Comparison of ENCODE assay signal across 17 cellular contexts in the genomic region with DNA sequence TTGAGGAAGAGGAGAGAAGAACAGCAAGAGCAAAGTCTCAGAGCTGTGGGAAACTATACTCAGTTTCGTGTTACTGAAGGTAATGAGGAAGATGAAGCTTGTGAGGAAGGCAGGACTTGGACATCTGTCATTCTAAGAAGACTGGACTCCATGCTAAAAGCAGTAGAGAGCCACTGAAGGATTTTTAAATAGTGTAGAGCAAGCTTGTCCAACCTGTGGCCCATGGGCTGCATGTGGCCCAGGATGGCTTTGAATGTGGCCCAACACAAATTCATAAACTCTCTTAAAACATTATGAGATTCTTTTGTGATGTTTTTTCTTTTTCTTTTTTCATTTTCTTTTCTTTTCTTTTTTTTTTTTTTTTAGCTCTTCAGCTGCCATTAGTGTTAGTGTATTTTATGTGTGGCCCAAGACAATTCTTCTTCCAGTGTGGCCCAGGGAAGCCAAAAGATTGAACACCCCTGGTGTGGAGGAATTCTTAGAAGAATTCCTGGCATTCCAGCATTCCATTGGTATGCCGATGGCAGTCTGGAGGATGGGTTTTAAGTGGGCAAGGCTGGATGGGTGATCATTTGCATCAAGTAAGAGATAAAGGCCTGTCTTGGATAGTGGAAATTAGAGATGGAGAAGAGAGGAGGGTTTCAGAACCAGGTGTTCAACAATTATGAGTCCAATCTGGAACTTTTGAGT. TPM values are rescaled to one million over a fixed set of nuclear protein-coding genes. Genes with fewer than 3 reads are reported as not detected.
DNase-seq lines count a peak whose midpoint lies in the region; ATAC-seq and TF ChIP-seq lines count a peak whose summit lies in the region.
"Had no signal": no experiment of that assay in that cellular context is flagged by ENCODE, and none has a peak within 500 bp of the region (broad histone marks: within the 10 kb centered on the region; RNA-seq: fewer than 3 reads in every experiment).

No MANE protein-coding gene starts in this region.

- peak overlapping the region; percentile 50 for H2BK120ac ChIP-seq in IMR-90 (ENCODE audit: low read depth, low read length)

- H3K9ac ChIP-seq in IMR-90 (ENCODE audit: low read depth, low read length) = no peak overlapping the region

- H3K56ac ChIP-seq in IMR-90 (ENCODE audit: extremely low read depth, insufficient read depth, low read length) = no peak overlapping the region

- H3K23ac ChIP-seq in IMR-90 (ENCODE audit: low read depth, low read length) = peak overlapping the region; percentile 1; the same call in 1 of the 2 replicates

- no peak for TF ChIP-seq RAD21 in IMR-90 (IDR thresholded peaks at IDR 0.05; ENCODE audit: low read length)

- H2BK5ac ChIP-seq in IMR-90 (ENCODE audit: low read depth, low read length, poor library complexity, severe bottlenecking) = no peak overlapping the region

- H3K9me1 ChIP-seq in IMR-90 (ENCODE audit: insufficient read depth, low read length) = no peaks in the 10 kb centered on the region

- H4K20me1 ChIP-seq in IMR-90 (ENCODE audit: insufficient read depth, low read length) = no peaks in the 10 kb centered on the region

- no peaks in the 10 kb centered on the region for H3K4me1 ChIP-seq in IMR-90 (ENCODE audit: control insufficient read depth, insufficient read depth, low read length)

- no peak overlapping the region; the same call in 1 of the 2 replicates for H4K5ac ChIP-seq in IMR-90 (ENCODE audit: low read depth, low read length)

- peaks cover 1% of the 10 kb centered on the region for H3K36me3 Mint-ChIP-seq in central memory CD8-positive, alpha-beta T cell (ENCODE audit: insufficient read depth)
- peaks cover 53% of the 10 kb centered on the region for H3K36me3 Mint-ChIP-seq in activated naive CD8-positive, alpha-beta T cell treated with anti-CD3 and anti-CD28 coated beads for 36 hours

- in situ Hi-C loops in IMR-90 (cut with MboI; ENCODE audit: low sequenced_read_pairs) = no loop called here

- peak overlapping the region; percentile 47; the same call in 1 of the 2 replicates for H3K14ac ChIP-seq in IMR-90 (replicated peaks; ENCODE audit: low read depth, low read length)

- no peaks in the 10 kb centered on the region for H3K27me3 Mint-ChIP-seq in central memory CD8-positive, alpha-beta T cell
- no peaks in the 10 kb centered on the region for H3K27me3 Mint-ChIP-seq in activated naive CD8-positive, alpha-beta T cell treated with anti-CD3 and anti-CD28 coated beads for 36 hours
- H3K27me3 Mint-ChIP-seq: stimulated activated naive CD8-positive, alpha-beta T cell treated with anti-CD3 and anti-CD28 coated beads, Interleukin-15, amount 100 ng/mL, for 72 hours had no signal

- peak overlapping the region in 1 of 2 experiments; percentile 1; a peak in 1 of 4 replicates for H4K8ac ChIP-seq in IMR-90 (ENCODE audit: low read depth in 2 of 2, low read length in 2 of 2)

- H4K91ac ChIP-seq in IMR-90 (ENCODE audit: insufficient read depth, low read depth, low read length) = peak overlapping the region; percentile 16; the same call in 1 of the 2 replicates

- H3K27me3 ChIP-seq in IMR-90 (ENCODE audit: control insufficient read depth, insufficient read depth, low read length) = no peaks in the 10 kb centered on the region

- peaks cover 21 to 23% of the 10 kb centered on the region in 2 experiments for H3K79me1 ChIP-seq in IMR-90 (ENCODE audit: low read depth in 1 of 2, low read length in 2 of 2)

- peak overlapping the region; percentile 28; the same call in 1 of the 2 replicates for H3K18ac ChIP-seq in IMR-90 (ENCODE audit: low read depth, low read length)

- POLR2A ChIA-PET in IMR-90 (lab: Charles Lee; ENCODE audit: unreplicated experiment) = no interaction called here

- no peak for TF ChIP-seq CTCF in IMR-90 (conservative IDR thresholded peaks at IDR 0.05; ENCODE audit: low read depth, low read length)

- peaks cover 7% of the 10 kb centered on the region for H3K9me3 Mint-ChIP-seq in central memory CD8-positive, alpha-beta T cell
- H3K9me3 Mint-ChIP-seq in activated naive CD8-positive, alpha-beta T cell treated with anti-CD3 and anti-CD28 coated beads for 36 hours = peaks cover 6% of the 10 kb centered on the region
- H3K9me3 Mint-ChIP-seq: stimulated activated naive CD8-positive, alpha-beta T cell treated with anti-CD3 and anti-CD28 coated beads, Interleukin-15, amount 100 ng/mL, for 72 hours had no signal

- no peaks in the 10 kb centered on the region; the same call in 1 of the 2 replicates for H3K9me3 ChIP-seq in IMR-90 (ENCODE audit: control insufficient read depth, insufficient read depth, low read length)
- H3K9me3 ChIP-seq: HAP-1, mucosa of descending colon had no signal

- no peak overlapping the region for H2AFZ ChIP-seq in IMR-90 (replicated peaks; ENCODE audit: low read length, poor library complexity)

- CTCF ChIA-PET in IMR-90 (lab: Yijun Ruan, JAX) = interaction anchor here (0.6 to 1.5 kb wide), 3 partner anchors 18 to 387 kb away, joined by 3 to 9 read pairs (median 3); no protein-coding TSS in a partner anchor

- H3K27ac Mint-ChIP-seq in central memory CD8-positive, alpha-beta T cell (ENCODE audit: low read depth) = peak overlapping the region; percentile 37
- no peak overlapping the region for H3K27ac Mint-ChIP-seq in activated naive CD8-positive, alpha-beta T cell treated with anti-CD3 and anti-CD28 coated beads for 36 hours
- H3K27ac Mint-ChIP-seq: CD8-positive, alpha-beta T cell; stimulated activated naive CD8-positive, alpha-beta T cell treated with anti-CD3 and anti-CD28 coated beads, Interleukin-15, amount 100 ng/mL, for 72 hours had no signal

- no peak for TF ChIP-seq POLR2A in IMR-90 (IDR thresholded peaks at IDR 0.05; ENCODE audit: low read depth, low read length)

- H2AK5ac ChIP-seq in IMR-90 (ENCODE audit: low read depth, low read length) = no peak overlapping the region

- peak; percentile 58 for DNase-seq in Daoy (ENCODE audit: low read depth)
- no peak for DNase-seq in IMR-90
- DNase-seq in central memory CD8-positive, alpha-beta T cell (ENCODE audit: low spot score in 2 of 2) = no peak
- DNase-seq in myocyte (ENCODE audit: low read depth) = peak; percentile 52
- no peak for DNase-seq in NCI-H128 (lab: John Stamatoyannopoulos, UW; ENCODE audit: unreplicated experiment)
- DNase-seq in effector CD8-positive, alpha-beta T cell (lab: John Stamatoyannopoulos, UW) = no peak
- no peak for DNase-seq in activated naive CD8-positive, alpha-beta T cell treated with anti-CD3 and anti-CD28 coated beads for 36 hours
- no peak for DNase-seq in T-helper 1 cell
- DNase-seq: activated CD4-positive, alpha-beta T cell treated with anti-CD3 and anti-CD28 coated beads, Interleukin-2, amount 50 U/mL, for 4 hours; activated gamma-delta T cell; CD8-positive, alpha-beta T cell; Karpas-422; mucosa of descending colon; NCI-H2081; stimulated activated CD4-positive, alpha-beta T cell treated with anti-CD3 and anti-CD28 coated beads, Interleukin-4, amount 100 ng/mL, for 4 hours; stimulated activated naive CD8-positive, alpha-beta T cell treated with anti-CD3 and anti-CD28 coated beads, Interleukin-15, amount 100 ng/mL, for 72 hours had no signal

- intact Hi-C loops in IMR-90 (cut with micrococcal nuclease) = no loop called here

- ATAC-seq in IMR-90 (ENCODE audit: low read depth) = peak; percentile 85
- no peak for ATAC-seq in central memory CD8-positive, alpha-beta T cell (replicated peaks; ENCODE audit: extremely low read depth, poor library complexity, severe bottlenecking)
- ATAC-seq: CD8-positive, alpha-beta T cell; mucosa of descending colon; stimulated activated naive CD8-positive, alpha-beta T cell treated with anti-CD3 and anti-CD28 coated beads, Interleukin-15, amount 100 ng/mL, for 72 hours had no signal

- H3K4me3 ChIP-seq in IMR-90 (ENCODE audit: insufficient read depth, low read depth, low read length) = no peak overlapping the region
- H3K4me3 ChIP-seq: HAP-1, mucosa of descending colon had no signal

- H2BK15ac ChIP-seq in IMR-90 (ENCODE audit: low read depth, low read length) = peak overlapping the region; percentile 3; the same call in 1 of the 3 replicates

- 100% methylated on average over 1 of the region's 2 CpGs; no CpG with 5 or more reads in 1 of the 2 experiments for WGBS in IMR-90 (ENCODE audit: extremely low coverage in 2 of 2, insufficient read length in 1 of 2), 2 experiments

- no peak overlapping the region for H3K4me2 ChIP-seq in IMR-90 (ENCODE audit: low read depth, low read length)

- peaks cover 5% of the 10 kb centered on the region for H3K4me1 Mint-ChIP-seq in central memory CD8-positive, alpha-beta T cell
- H3K4me1 Mint-ChIP-seq in activated naive CD8-positive, alpha-beta T cell treated with anti-CD3 and anti-CD28 coated beads for 36 hours = peaks cover 13% of the 10 kb centered on the region

- H2BK20ac ChIP-seq in IMR-90 (ENCODE audit: low read depth, low read length) = peak overlapping the region; percentile 60

- dilution Hi-C loops in IMR-90 (cut with HindIII; ENCODE audit: low sequenced_read_pairs, unreplicated experiment) = no loop called here

- no peak overlapping the region for H3K4me3 Mint-ChIP-seq in central memory CD8-positive, alpha-beta T cell
- no peak overlapping the region for H3K4me3 Mint-ChIP-seq in activated naive CD8-positive, alpha-beta T cell treated with anti-CD3 and anti-CD28 coated beads for 36 hours
- H3K4me3 Mint-ChIP-seq: CD8-positive, alpha-beta T cell; stimulated activated naive CD8-positive, alpha-beta T cell treated with anti-CD3 and anti-CD28 coated beads, Interleukin-15, amount 100 ng/mL, for 72 hours had no signal

- H3K4ac ChIP-seq in IMR-90 (ENCODE audit: low read depth, low read length) = peak overlapping the region; percentile 30; the same call in 1 of the 2 replicates

- no TSS peak for BruUV-seq in IMR-90 (replicated peaks; lab: Mats Ljungman, UMichigan)

- no peaks in the 10 kb centered on the region for H3K36me3 ChIP-seq in IMR-90 (ENCODE audit: control insufficient read depth, insufficient read depth, low read length)
- H3K36me3 ChIP-seq: HAP-1 had no signal

- no peak overlapping the region for H3K27ac ChIP-seq in IMR-90 (ENCODE audit: insufficient read depth, low read length)

- no peak overlapping the region for H2AK9ac ChIP-seq in IMR-90 (replicated peaks; ENCODE audit: low read depth, low read length, poor library complexity)

TF ChIP-seq in IMR-90, 13 proteins besides CTCF, POLR2A, EP300 and RAD21 (continues in another document):
- TF ChIP-seq, protein P1, sequence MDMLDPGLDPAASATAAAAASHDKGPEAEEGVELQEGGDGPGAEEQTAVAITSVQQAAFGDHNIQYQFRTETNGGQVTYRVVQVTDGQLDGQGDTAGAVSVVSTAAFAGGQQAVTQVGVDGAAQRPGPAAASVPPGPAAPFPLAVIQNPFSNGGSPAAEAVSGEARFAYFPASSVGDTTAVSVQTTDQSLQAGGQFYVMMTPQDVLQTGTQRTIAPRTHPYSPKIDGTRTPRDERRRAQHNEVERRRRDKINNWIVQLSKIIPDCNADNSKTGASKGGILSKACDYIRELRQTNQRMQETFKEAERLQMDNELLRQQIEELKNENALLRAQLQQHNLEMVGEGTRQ (IDR thresholded peaks at IDR 0.05; ENCODE audit: low read depth, low read length) = no peak

RNA-seq across cellular contexts. Expression of a gene that starts 6.9 kb away (rescaled TPM):
- total RNA-seq in Daoy (2014; rRNA removed; shearing (Covaris generic)) = 23.2 and 65.5 TPM in 2 replicates
- total RNA-seq in IMR-90 (2012; rRNA removed) (35.0 and 43.0 TPM in 2 replicates), myocyte (12.9 and 15.6 TPM in 2 replicates)
- 40.9 and 56.2 TPM in 2 replicates for polyA plus RNA-seq in IMR-90 (2012; rRNA removed)
- 42.6 and 52.3 TPM in 2 replicates for polyA plus RNA-seq in IMR-90 (2012; cell fraction: cytosol; rRNA removed)
- polyA plus RNA-seq in IMR-90 (2012; cell fraction: nucleus; rRNA removed; ENCODE audit: low replicate concordance) = 482 and 691 TPM in 2 replicates
- polyA plus RNA-seq in myocyte (2012) = 9.3 TPM
- total RNA-seq in activated naive CD8-positive, alpha-beta T cell treated with anti-CD3 and anti-CD28 coated beads for 36 hours = 10 to 100 TPM; 57.7 to 58.8 TPM

Comparison
In these comparisons a context has a peak if more than half of its experiments do, and no peak if none do; other contexts are left out.
1. DNase-seq: peak in Daoy (single experiment) and myocyte (single experiment); none in IMR-90 (single experiment), central memory CD8-positive, alpha-beta T cell (0 of 2), NCI-H128 (single experiment), effector CD8-positive, alpha-beta T cell (single experiment), activated naive CD8-positive, alpha-beta T cell treated with anti-CD3 and anti-CD28 coated beads for 36 hours (single experiment) and T-helper 1 cell (0 of 5).